8 cellular contexts compared by ENCODE assay signal in the genomic region with DNA sequence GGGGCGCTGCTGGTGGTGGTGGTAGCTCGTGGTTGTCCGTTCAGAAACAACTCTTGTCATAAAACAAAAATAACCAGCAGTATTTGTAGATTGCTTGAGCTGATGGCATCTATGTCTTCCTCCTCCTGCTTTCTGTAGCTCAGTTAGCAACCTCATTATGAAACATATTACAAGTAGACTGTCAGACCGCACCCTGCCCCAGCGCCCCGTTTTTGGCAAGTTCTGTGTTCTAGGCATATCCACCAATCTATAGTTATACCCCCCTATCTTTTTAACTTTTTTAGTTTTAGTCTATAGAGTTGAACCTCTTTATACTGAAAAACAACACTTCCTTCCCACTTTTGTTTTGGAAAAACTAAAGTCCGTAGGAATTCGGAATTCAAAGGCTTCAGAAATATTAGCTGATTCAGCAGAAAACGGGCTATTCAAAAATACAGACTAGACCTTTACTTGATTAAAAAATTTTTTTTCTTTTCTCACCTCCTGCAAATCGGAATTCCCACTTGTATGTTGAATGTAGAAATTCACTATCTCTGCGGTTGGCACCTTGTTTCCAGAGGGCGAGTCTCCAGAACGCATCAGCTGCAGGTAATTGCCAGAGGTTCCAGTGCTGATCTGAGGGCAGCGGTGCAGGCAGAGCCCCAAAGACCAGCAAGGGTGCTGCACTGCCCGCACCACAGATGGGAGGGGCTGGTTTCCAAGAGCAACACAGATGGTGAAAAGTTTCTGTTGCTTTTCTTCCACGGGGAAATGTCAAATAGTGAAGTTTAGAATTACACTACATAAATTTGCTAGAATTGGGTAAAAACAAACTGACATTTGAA. TPM values are rescaled to one million over a fixed set of nuclear protein-coding genes. Genes with fewer than 3 reads are reported as not detected.
DNase-seq lines count a peak whose midpoint lies in the region; ATAC-seq and TF ChIP-seq lines count a peak whose summit lies in the region.

No MANE protein-coding gene starts in this region.

- H3K4me1 ChIP-seq in BLaER1 (peaks cover 27% of the 10 kb centered on the region), duodenal mucosa (ENCODE audit: control insufficient read depth in 1 of 2, insufficient read depth in 2 of 2, low read length in 2 of 2) (peaks cover 9 to 33% of the 10 kb centered on the region in 2 donors)

- DNase-seq in MG63 (no peak), natural killer cell (no peak), UCSD-AML1 (lab: John Stamatoyannopoulos, UW; ENCODE audit: unreplicated experiment) (no peak)
- no peak for DNase-seq in stimulated activated CD4-positive, alpha-beta T cell treated with anti-CD3 and anti-CD28 coated beads, Interleukin-4, amount 100 ng/mL, for 24 hours

- peak overlapping the region; percentile 82 for H3K4me3 ChIP-seq in BLaER1
- peak overlapping the region; percentile 66 for H3K4me3 ChIP-seq in MG63
- H3K4me3 ChIP-seq in duodenal mucosa (ENCODE audit: low read depth in 1 of 2, low read length in 2 of 2): peak overlapping the region; percentile 70 to 82

- peak overlapping the region; percentile 85 for H3K4me3 Mint-ChIP-seq in natural killer cell

- H3K9me3 Mint-ChIP-seq in natural killer cell: no peaks in the 10 kb centered on the region

- intact Hi-C loops in natural killer cell (cut with micrococcal nuclease): loop anchor here (10.0 kb wide), 1 partner anchor 519 kb away; a partner anchor contains a TSS

- H3K27me3 Mint-ChIP-seq in natural killer cell (ENCODE audit: low read depth in 2 of 2): peaks cover 15% of the 10 kb centered on the region in 2 donors

- H3K27ac Mint-ChIP-seq in natural killer cell: peak overlapping the region; percentile 19

- H3K9ac ChIP-seq in BLaER1 (no peak overlapping the region), duodenal mucosa (ENCODE audit: low read depth in 1 of 2, low read length in 2 of 2) (no peak overlapping the region)

- H3K4me2 ChIP-seq in BLaER1: peak overlapping the region; percentile 100

- H3K27me3 ChIP-seq in BLaER1: peaks cover 22% of the 10 kb centered on the region
- H3K27me3 ChIP-seq in MG63: peaks cover 17% of the 10 kb centered on the region
- H3K27me3 ChIP-seq in duodenal mucosa (ENCODE audit: control insufficient read depth in 1 of 2, insufficient read depth in 2 of 2, low read length in 2 of 2): peaks cover 24 to 32% of the 10 kb centered on the region in 2 donors

- H4K20me1 ChIP-seq in BLaER1: no peaks in the 10 kb centered on the region

- no peaks in the 10 kb centered on the region for H3K36me3 ChIP-seq in BLaER1
- no peaks in the 10 kb centered on the region for H3K36me3 ChIP-seq in MG63
- no peaks in the 10 kb centered on the region for H3K36me3 ChIP-seq in duodenal mucosa (ENCODE audit: control insufficient read depth in 1 of 2, insufficient read depth in 2 of 2, low read length in 2 of 2)

- H3K27ac ChIP-seq in BLaER1 (no peak overlapping the region), duodenal mucosa (ENCODE audit: low read depth, low read length) (no peak overlapping the region)

- H3K36me3 Mint-ChIP-seq in natural killer cell: no peaks in the 10 kb centered on the region

- no peaks in the 10 kb centered on the region for H3K9me3 ChIP-seq in BLaER1
- H3K9me3 ChIP-seq in MG63: no peaks in the 10 kb centered on the region
- H3K9me3 ChIP-seq in duodenal mucosa (ENCODE audit: control insufficient read depth in 1 of 2, low read length in 2 of 2): no peaks in the 10 kb centered on the region

- no peak for ATAC-seq in natural killer cell
- ATAC-seq in HG03469 (IDR thresholded peaks at IDR 0.05; ENCODE audit: unreplicated experiment): no peak
- ATAC-seq in HG03521 (IDR thresholded peaks at IDR 0.05; ENCODE audit: unreplicated experiment): no peak

- peaks cover 22 to 33% of the 10 kb centered on the region in 2 donors for H3K4me1 Mint-ChIP-seq in natural killer cell

- no peak for TF ChIP-seq CTCF in natural killer cell (IDR thresholded peaks at IDR 0.05)

RNA-seq across cellular contexts. Expression of a gene that starts 2.1 kb away (rescaled TPM):
- 0.74 and 3.0 TPM in 2 replicates for total RNA-seq in MG63 (2014; rRNA removed; shearing (Covaris generic); ENCODE audit: low replicate concordance)
- 1 to 10 TPM in 2 of 3 donors, under 1 TPM in 1; 0.85 to 1.4 (median 1.4) TPM for total RNA-seq in natural killer cell

RNA-seq across cellular contexts. Expression of a gene that starts 39.0 kb away (rescaled TPM):
- not detected in 2 replicates for total RNA-seq in MG63 (2014; rRNA removed; shearing (Covaris generic); ENCODE audit: low replicate concordance)
- not detected for total RNA-seq in natural killer cell
